29 cellular contexts compared by ENCODE assay signal in genomic region chr7:91798425-91798824, GRCh38.
"Had no signal": no experiment of that assay in that cellular context is flagged by ENCODE, and none has a peak within 500 bp of the region (broad histone marks: within the 10 kb centered on the region; RNA-seq: fewer than 3 reads in every experiment).

No MANE protein-coding gene starts in this region.

- DNase-seq: activated B cell treated with CpG ODN at 0.5 μM for 24 hours; activated CD4-positive, alpha-beta memory T cell treated with anti-CD3 and anti-CD28 coated beads for 36 hours; activated CD4-positive, alpha-beta T cell treated with anti-CD3 and anti-CD28 coated beads for 4 hours; activated CD4-positive, alpha-beta T cell treated with anti-CD3 and anti-CD28 coated beads, Interleukin-2, amount 10 ng/mL, durations not matched to agents 24 days and 14 days; activated CD4-positive, alpha-beta T cell treated with anti-CD3 and anti-CD28 coated beads, Interleukin-2, amount 50 U/mL, for 1 hour; activated CD4-positive, alpha-beta T cell treated with anti-CD3 and anti-CD28 coated beads, Interleukin-2, amount 50 U/mL, for 4 hours; activated CD4-positive, CD25-positive, alpha-beta regulatory T cell treated with anti-CD3 and anti-CD28 coated beads, Interleukin-2, amount 50 U/mL, for 72 hours; activated CD8-positive, alpha-beta memory T cell treated with anti-CD3 and anti-CD28 coated beads, Interleukin-2, amount 50 U/mL, for 4 hours; activated CD8-positive, alpha-beta T cell treated with anti-CD3 and anti-CD28 coated beads for 36 hours; activated gamma-delta T cell; activated naive CD4-positive, alpha-beta T cell treated with anti-CD3 and anti-CD28 coated beads, Interleukin-2, amount 10 ng/mL, durations not matched to agents 7 days and 5 days; activated naive CD4-positive, alpha-beta T cell treated with Interleukin-2 at 50 U/mL for 16 hours; activated naive CD8-positive, alpha-beta T cell treated with anti-CD3 and anti-CD28 coated beads, Interleukin-2, amount 10 ng/mL, durations not matched to agents 7 days and 5 days; activated naive CD8-positive, alpha-beta T cell treated with anti-CD3 and anti-CD28 coated beads, Interleukin-2, amount 50 U/mL, for 24 hours; activated T-cell treated with anti-CD3 and anti-CD28 coated beads for 4 hours; activated T-cell treated with anti-CD3 and anti-CD28 coated beads, Interleukin-2, amount 50 U/mL, for 1 hour; activated T-cell treated with anti-CD3 and anti-CD28 coated beads, Interleukin-2, amount 50 U/mL, for 4 hours; activated T-cell treated with anti-CD3 and anti-CD28 coated beads, Interleukin-2, amount 50 U/mL, for 72 hours; amygdala; anterior cingulate cortex; caudate nucleus; cerebellar nuclear complex; T-helper 2 cell; T-helper 9 cell had no signal

- FAIRE-seq: bronchial epithelial cell, TTC549 had no signal

- H3K36me3 ChIP-seq: ascending aorta, cardiac muscle cell had no signal

- H3K4me3 ChIP-seq: ascending aorta, cardiac muscle cell had no signal

- H3K4me1 ChIP-seq: ascending aorta had no signal

- H3K27me3 ChIP-seq: ascending aorta, cardiac muscle cell had no signal

- H3K9me3 ChIP-seq: ascending aorta had no signal

- H3K27ac ChIP-seq: ascending aorta, cardiac muscle cell, VCaP had no signal
